Comparison of ENCODE assay signal across 12 cellular contexts in the genomic region with DNA sequence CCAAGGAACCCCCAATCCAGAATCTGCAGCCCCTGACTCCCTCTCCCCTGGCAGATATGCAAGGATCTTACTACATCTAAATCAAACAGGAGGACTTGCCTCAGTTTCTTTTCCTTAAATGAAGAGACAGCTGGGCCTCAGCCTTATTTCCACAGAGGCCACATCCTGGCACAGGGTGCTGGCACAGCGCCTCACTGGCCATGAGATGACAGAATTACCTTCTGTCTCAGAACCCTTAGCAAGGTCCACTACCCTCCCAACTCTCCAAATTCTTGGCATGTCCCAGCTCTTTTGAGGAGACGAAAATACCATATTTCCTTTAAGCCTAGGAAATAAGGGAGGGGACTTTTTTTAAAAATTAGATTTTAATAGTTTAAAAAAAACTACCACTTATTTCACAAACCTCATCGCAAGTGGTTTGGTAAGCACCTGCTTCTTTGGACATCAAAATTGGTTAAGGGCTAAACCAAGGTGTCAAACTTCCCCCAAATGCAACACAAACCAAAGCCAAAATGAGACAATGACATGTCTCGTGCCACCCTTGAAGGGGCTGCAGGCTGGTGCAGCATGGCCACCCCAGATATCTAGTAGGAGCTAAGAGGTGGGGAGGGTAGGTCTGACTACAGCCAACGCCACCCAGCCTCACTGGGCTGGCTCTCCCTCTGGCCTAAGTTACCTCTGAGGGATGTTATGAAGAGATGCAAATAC. TPM values are rescaled to one million over a fixed set of nuclear protein-coding genes. Genes with fewer than 3 reads are reported as not detected.
DNase-seq lines count a peak whose midpoint lies in the region; ATAC-seq and TF ChIP-seq lines count a peak whose summit lies in the region.
"Had no signal": no experiment of that assay in that cellular context is flagged by ENCODE, and none has a peak within 500 bp of the region (broad histone marks: within the 10 kb centered on the region; RNA-seq: fewer than 3 reads in every experiment).

No MANE protein-coding gene starts in this region.

- H3K14ac ChIP-seq in neuronal stem cell (ENCODE audit: low read length): no peak overlapping the region

- H3K79me1 ChIP-seq in neuronal stem cell (ENCODE audit: low read depth, low read length): peaks cover 4% of the 10 kb centered on the region

- no peak for ATAC-seq in activated CD4-positive, alpha-beta T cell treated with anti-CD3 and anti-CD28 coated beads for 36 hours
- ATAC-seq in HG02623 (IDR thresholded peaks at IDR 0.05; ENCODE audit: unreplicated experiment): no peak

- no peak for TF ChIP-seq EP300 in esophagus muscularis mucosa (IDR thresholded peaks at IDR 0.05)

- H2BK12ac ChIP-seq in neuronal stem cell (ENCODE audit: low read length): no peak overlapping the region

- peaks cover 4% of the 10 kb centered on the region for H3K36me3 Mint-ChIP-seq in activated CD4-positive, alpha-beta T cell treated with anti-CD3 and anti-CD28 coated beads for 36 hours (ENCODE audit: low read depth)
- peaks cover 50% of the 10 kb centered on the region for H3K36me3 Mint-ChIP-seq in T-helper 2 cell treated with Interferon-gamma antibody and Interleukin-4, amounts not matched to agents 5 μg/mL and 100 μg/mL, for 36 hours (ENCODE audit: low read depth)

- H3K9me3 Mint-ChIP-seq in activated CD4-positive, alpha-beta T cell treated with anti-CD3 and anti-CD28 coated beads for 36 hours (ENCODE audit: low read depth): no peaks in the 10 kb centered on the region
- H3K9me3 Mint-ChIP-seq in T-helper 2 cell treated with Interferon-gamma antibody and Interleukin-4, amounts not matched to agents 5 μg/mL and 100 μg/mL, for 36 hours: no peaks in the 10 kb centered on the region

- H3K4me1 ChIP-seq in esophagus muscularis mucosa (peaks cover 52 to 71% (median 69%) of the 10 kb centered on the region in 4 donors), spleen (peaks cover 62 to 100% (median 94%) of the 10 kb centered on the region in 6 donors), neuronal stem cell (ENCODE audit: control insufficient read depth in 2 of 2, insufficient read depth in 1 of 2, low read depth in 1 of 2, low read length in 2 of 2) (no peaks in the 10 kb centered on the region)

- intact Hi-C loops in activated CD4-positive, alpha-beta T cell treated with anti-CD3 and anti-CD28 coated beads for 36 hours (cut with DNase I, micrococcal nuclease): loop anchor here (1.0 to 2.0 kb wide), 7 partner anchors 10 to 50 kb away; a partner anchor contains a TSS
- intact Hi-C loops in esophagus muscularis mucosa (cut with DNase I) (no loop called here), spleen (cut with DNase I; ENCODE audit: low total_unique reads) (no loop called here)

- H4K8ac ChIP-seq in neuronal stem cell (ENCODE audit: low read depth, low read length): no peak overlapping the region

- H2BK15ac ChIP-seq in neuronal stem cell (ENCODE audit: low read length): no peak overlapping the region

- H3K9ac ChIP-seq in neuronal stem cell (ENCODE audit: low read depth, low read length, poor library complexity): no peak overlapping the region

- TF ChIP-seq CTCF in esophagus muscularis mucosa (IDR thresholded peaks at IDR 0.05) (no peak), spleen (IDR thresholded peaks at IDR 0.05 in 8 of 11, conservative IDR thresholded peaks at IDR 0.05 in 3 of 11) (no peak)

- H3K4me2 ChIP-seq in neuronal stem cell (ENCODE audit: insufficient read depth, low read length, poor library complexity, severe bottlenecking): no peak overlapping the region

- H3K4me3 ChIP-seq in esophagus muscularis mucosa: no peak overlapping the region
- peak overlapping the region in 1 of 8 donors; percentile 63 for H3K4me3 ChIP-seq in spleen
- no peak overlapping the region for H3K4me3 ChIP-seq in neuronal stem cell (ENCODE audit: low read length in 2 of 2)
- H3K4me3 ChIP-seq: SK-N-MC had no signal

- H3K9me3 ChIP-seq in esophagus muscularis mucosa: no peaks in the 10 kb centered on the region
- no peaks in the 10 kb centered on the region for H3K9me3 ChIP-seq in spleen
- no peaks in the 10 kb centered on the region for H3K9me3 ChIP-seq in neuronal stem cell (replicated peaks in 1 of 2; ENCODE audit: control insufficient read depth in 2 of 2, insufficient read depth in 1 of 2, low read depth in 1 of 2, low read length in 2 of 2)

- H3K27ac Mint-ChIP-seq in activated CD4-positive, alpha-beta T cell treated with anti-CD3 and anti-CD28 coated beads for 36 hours: peak overlapping the region; percentile 99
- H3K27ac Mint-ChIP-seq in T-helper 2 cell treated with Interferon-gamma antibody and Interleukin-4, amounts not matched to agents 5 μg/mL and 100 μg/mL, for 36 hours: peak overlapping the region; percentile 99

- H3K4me3 Mint-ChIP-seq in activated CD4-positive, alpha-beta T cell treated with anti-CD3 and anti-CD28 coated beads for 36 hours: peak overlapping the region; percentile 74
- peak overlapping the region; percentile 96 for H3K4me3 Mint-ChIP-seq in T-helper 2 cell treated with Interferon-gamma antibody and Interleukin-4, amounts not matched to agents 5 μg/mL and 100 μg/mL, for 36 hours

- H2BK120ac ChIP-seq in neuronal stem cell (ENCODE audit: low read depth, low read length): no peak overlapping the region

- no peak overlapping the region for H3K23ac ChIP-seq in neuronal stem cell (ENCODE audit: low read depth, low read length, poor library complexity)

- TF ChIP-seq POLR2A in esophagus muscularis mucosa (IDR thresholded peaks at IDR 0.05; ENCODE audit: low read depth): no peak
- no peak for TF ChIP-seq POLR2A in spleen (IDR thresholded peaks at IDR 0.05)

- H4K91ac ChIP-seq in neuronal stem cell (ENCODE audit: low read depth, low read length, poor library complexity): no peak overlapping the region

- H3K4ac ChIP-seq in neuronal stem cell (ENCODE audit: low read length): no peak overlapping the region

- H3K36me3 ChIP-seq in esophagus muscularis mucosa: no peaks in the 10 kb centered on the region
- peaks cover 0 to 7% (median 0%) of the 10 kb centered on the region in 6 donors for H3K36me3 ChIP-seq in spleen
- peaks cover 0 to 1% of the 10 kb centered on the region in 2 donors for H3K36me3 ChIP-seq in neuronal stem cell (replicated peaks in 1 of 2; ENCODE audit: control insufficient read depth in 2 of 2, insufficient read depth in 2 of 2, low read length in 2 of 2)

- POLR2A ChIA-PET in activated CD4-positive, alpha-beta T cell treated with anti-CD3 and anti-CD28 coated beads for 36 hours (lab: Charles Lee): no interaction called here

- H2AFZ ChIP-seq in neuronal stem cell (ENCODE audit: low read length): no peak overlapping the region

- DNase-seq in activated CD4-positive, alpha-beta T cell treated with anti-CD3 and anti-CD28 coated beads for 36 hours: no peak
- DNase-seq in activated CD4-positive, alpha-beta T cell treated with anti-CD3 and anti-CD28 coated beads, Interleukin-2, amount 50 U/mL, for 4 hours: no peak
- DNase-seq in T-helper 2 cell treated with Interferon-gamma antibody and Interleukin-4, amounts not matched to agents 5 μg/mL and 100 μg/mL, for 36 hours (ENCODE audit: low spot score): no peak
- DNase-seq in esophagus muscularis mucosa (ENCODE audit: extremely low spot score) (no peak), spleen (peak; percentile 79), neuronal stem cell (ENCODE audit: low spot score) (no peak), GOT3 (lab: John Stamatoyannopoulos, UW) (no peak)
- DNase-seq: IMR-90; mammary epithelial cell; stimulated activated CD4-positive, alpha-beta T cell treated with anti-CD3 and anti-CD28 coated beads, Interleukin-15, amount 100 ng/mL, for 24 hours had no signal

- peaks cover 76% of the 10 kb centered on the region for H3K4me1 Mint-ChIP-seq in activated CD4-positive, alpha-beta T cell treated with anti-CD3 and anti-CD28 coated beads for 36 hours
- H3K4me1 Mint-ChIP-seq in T-helper 2 cell treated with Interferon-gamma antibody and Interleukin-4, amounts not matched to agents 5 μg/mL and 100 μg/mL, for 36 hours (ENCODE audit: low read depth): peaks cover 62% of the 10 kb centered on the region

- no peaks in the 10 kb centered on the region for H3K27me3 Mint-ChIP-seq in activated CD4-positive, alpha-beta T cell treated with anti-CD3 and anti-CD28 coated beads for 36 hours
- H3K27me3 Mint-ChIP-seq in T-helper 2 cell treated with Interferon-gamma antibody and Interleukin-4, amounts not matched to agents 5 μg/mL and 100 μg/mL, for 36 hours (ENCODE audit: low read depth): no peaks in the 10 kb centered on the region

- H3K27me3 ChIP-seq in esophagus muscularis mucosa: no peaks in the 10 kb centered on the region
- H3K27me3 ChIP-seq in spleen (replicated peaks in 1 of 7): no peaks in the 10 kb centered on the region
- no peaks in the 10 kb centered on the region for H3K27me3 ChIP-seq in neuronal stem cell (ENCODE audit: control insufficient read depth in 3 of 3, insufficient read depth in 3 of 3, low read depth in 1 of 3, low read length in 3 of 3)

- H3K27ac ChIP-seq in esophagus muscularis mucosa (replicated peaks in 1 of 4) (peak overlapping the region; percentile 80 to 88 (median 83)), spleen (peak overlapping the region; percentile 70 to 95 (median 94)), neuronal stem cell (replicated peaks; ENCODE audit: low read length) (no peak overlapping the region)
- H3K27ac ChIP-seq: SK-N-MC had no signal

- no peak overlapping the region for H3K18ac ChIP-seq in neuronal stem cell (ENCODE audit: low read length)

- no peak overlapping the region for H2AK5ac ChIP-seq in neuronal stem cell (ENCODE audit: low read depth, low read length)

- CTCF ChIA-PET in activated CD4-positive, alpha-beta T cell treated with anti-CD3 and anti-CD28 coated beads for 36 hours (lab: Charles Lee): interaction anchor here (1.2 to 4.4 kb wide), 4 partner anchors 23 to 43 kb away, joined by 3 to 15 read pairs (median 5); a partner anchor contains a TSS

- 71% methylated on average over 5 of the region's 5 CpGs for WGBS in esophagus muscularis mucosa
- 35 to 65% (median 43%) methylated on average over 5 of the region's 5 CpGs for WGBS in spleen, 5 donors
- no CpG with 5 or more reads among the region's 5 CpGs for WGBS in neuronal stem cell (ENCODE audit: extremely low coverage in 2 of 2, insufficient read length in 2 of 2, insufficient replicate concordance in 1 of 2), 2 donors

- H2BK5ac ChIP-seq in neuronal stem cell (ENCODE audit: low read length): no peak overlapping the region

RNA-seq across cellular contexts. Expression of a gene that starts 25.3 kb away (rescaled TPM):
- 10 to 100 TPM; 14.1 to 15.4 TPM for total RNA-seq in activated CD4-positive, alpha-beta T cell treated with anti-CD3 and anti-CD28 coated beads for 36 hours
- 10 to 100 TPM; 13.3 to 33.0 (median 24.8) TPM for total RNA-seq in esophagus muscularis mucosa
- total RNA-seq in spleen: 10 to 100 TPM; 43.1 to 87.4 (median 47.8) TPM
- 10 to 100 TPM; 15.6 to 36.7 (median 17.5) TPM for polyA plus RNA-seq in spleen
- 29.5 TPM for polyA plus RNA-seq in neuronal stem cell (2013, experiment 1 of 2)
- polyA plus RNA-seq in neuronal stem cell (2013, experiment 2 of 2): 29.5 TPM

RNA-seq across cellular contexts. Expression of a gene that starts 30.8 kb away (rescaled TPM):
- 10 to 100 TPM; 43.9 to 59.4 TPM for total RNA-seq in activated CD4-positive, alpha-beta T cell treated with anti-CD3 and anti-CD28 coated beads for 36 hours
- total RNA-seq in esophagus muscularis mucosa (10 to 100 TPM; 17.0 to 25.3 (median 18.4) TPM), spleen (10 to 100 TPM; 37.0 to 69.9 (median 48.5) TPM)
- 10 to 100 TPM; 23.7 to 42.0 (median 37.5) TPM for polyA plus RNA-seq in spleen
- 40.3 TPM for polyA plus RNA-seq in neuronal stem cell (2013, experiment 1 of 2)
- polyA plus RNA-seq in neuronal stem cell (2013, experiment 2 of 2): 40.1 TPM

RNA-seq across cellular contexts. Expression of a gene that starts 49.9 kb away (rescaled TPM):
- 10 to 100 TPM; 63.5 to 93.0 TPM for total RNA-seq in activated CD4-positive, alpha-beta T cell treated with anti-CD3 and anti-CD28 coated beads for 36 hours
- total RNA-seq in esophagus muscularis mucosa (10 to 100 TPM; 29.5 to 48.1 (median 43.4) TPM), spleen (10 to 100 TPM; 38.1 to 81.2 (median 65.0) TPM)
- polyA plus RNA-seq in spleen: 10 to 100 TPM in 1 of 3 donors, 1 to 10 TPM in 2; 5.9 to 11.4 (median 8.0) TPM
- polyA plus RNA-seq in neuronal stem cell (2013, experiment 1 of 2): 94.8 TPM
- polyA plus RNA-seq in neuronal stem cell (2013, experiment 2 of 2): 94.3 TPM

Comparison
In these comparisons a context has a peak if more than half of its experiments do, and no peak if none do; other contexts are left out.
1. intact Hi-C loops: an anchor here in activated CD4-positive, alpha-beta T cell treated with anti-CD3 and anti-CD28 coated beads for 36 hours (1.0 to 2.0 kb wide); none called in esophagus muscularis mucosa and spleen.